In the genomic region with DNA sequence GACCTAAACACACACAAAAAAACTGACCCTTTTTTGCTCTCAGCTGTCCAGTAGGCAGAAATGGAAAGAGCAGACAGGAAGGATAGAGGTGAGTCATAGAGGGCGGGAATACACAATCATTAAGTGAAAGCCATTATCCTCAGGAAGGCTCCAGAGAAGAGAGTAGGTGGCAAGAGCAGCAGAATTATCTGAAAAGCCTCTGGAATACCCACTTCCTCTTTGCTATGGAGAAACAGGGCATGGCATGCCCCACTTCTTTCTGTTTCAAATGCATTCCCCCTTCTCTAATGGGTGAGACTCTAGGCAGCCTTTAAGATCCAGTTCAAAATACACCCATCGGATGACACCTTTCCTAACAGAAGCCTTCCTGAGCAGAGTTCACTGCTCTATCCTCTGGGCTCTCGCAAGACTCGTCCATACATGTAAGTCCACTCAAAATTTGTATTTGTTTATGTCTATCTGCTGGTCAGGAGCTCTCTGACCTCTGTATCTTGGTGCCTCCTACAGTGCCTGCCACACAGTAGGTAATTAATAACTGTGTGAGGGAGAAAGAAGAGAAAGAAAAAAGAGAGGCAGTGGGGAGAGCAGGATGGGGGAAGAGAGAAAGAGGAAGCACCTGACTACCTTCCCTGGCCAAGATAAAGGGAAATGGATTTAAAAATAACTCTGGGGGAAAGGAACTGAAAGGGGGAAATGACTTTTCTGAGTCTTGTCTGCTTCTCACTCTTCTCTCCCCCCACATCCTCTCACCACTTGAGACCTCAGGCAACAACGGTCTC, we compare ENCODE assay signal across 6 cellular contexts. TPM values are rescaled to one million over a fixed set of nuclear protein-coding genes. Genes with fewer than 3 reads are reported as not detected.
A peak's percentile ranks its signal among the peaks of the same experiment; 100 is the strongest.
DNase-seq lines count a peak whose midpoint lies in the region; ATAC-seq, FAIRE-seq and TF ChIP-seq lines count a peak whose summit lies in the region.

No MANE protein-coding gene starts in this region.

- no peak for TF ChIP-seq CTCF in choroid plexus epithelial cell (conservative IDR thresholded peaks at IDR 0.05; ENCODE audit: low read depth, low read length)
- no peak for TF ChIP-seq CTCF in progenitor cell of endocrine pancreas (IDR thresholded peaks at IDR 0.05; ENCODE audit: unreplicated experiment)

- peak overlapping the region; percentile 38 for H3K4me2 ChIP-seq in Karpas-422 (ENCODE audit: low read depth, low read length, poor library complexity, severe bottlenecking)

- peak; percentile 66 to 69 for DNase-seq in AML-193 (lab: John Stamatoyannopoulos, UW)
- peak; percentile 62 for DNase-seq in Karpas-422
- DNase-seq in choroid plexus epithelial cell (ENCODE audit: low read depth): peak; percentile 69
- peak; percentile 83 for DNase-seq in small intestine
- DNase-seq in progenitor cell of endocrine pancreas (ENCODE audit: low spot score, unreplicated experiment): no peak

- H3K27me3 Mint-ChIP-seq in progenitor cell of endocrine pancreas: no peaks in the 10 kb centered on the region

- H3K4me3 ChIP-seq in Karpas-422 (ENCODE audit: low read length) (no peak overlapping the region), choroid plexus epithelial cell (ENCODE audit: low read depth, low read length) (no peak overlapping the region), small intestine (ENCODE audit: low read depth in 1 of 2, low read length in 2 of 2) (peak overlapping the region in 1 of 2 donors; percentile 2)

- no peaks in the 10 kb centered on the region for H3K9me2 ChIP-seq in Karpas-422 (replicated peaks; ENCODE audit: insufficient read depth, low read length)

- no peaks in the 10 kb centered on the region for H3K9me3 ChIP-seq in Karpas-422 (ENCODE audit: low read length)
- H3K9me3 ChIP-seq in small intestine (ENCODE audit: control insufficient read depth, low read depth): no peaks in the 10 kb centered on the region

- no peak overlapping the region for H3K27ac ChIP-seq in Karpas-422 (ENCODE audit: low read length)
- peak overlapping the region; percentile 28 to 74 for H3K27ac ChIP-seq in small intestine (ENCODE audit: low read depth in 1 of 2, low read length in 1 of 2)

- H3K27me3 ChIP-seq in Karpas-422 (ENCODE audit: low read length) (no peaks in the 10 kb centered on the region), small intestine (ENCODE audit: control insufficient read depth in 2 of 2, insufficient read depth in 2 of 2, low read length in 2 of 2) (no peaks in the 10 kb centered on the region)

- H3K9me3 Mint-ChIP-seq in progenitor cell of endocrine pancreas (ENCODE audit: low read depth): no peaks in the 10 kb centered on the region

- no peak for FAIRE-seq in small intestine (lab: Jason Lieb, UNC)

- peak overlapping the region; percentile 83; the same call in 1 of the 2 replicates for H2AFZ ChIP-seq in Karpas-422 (ENCODE audit: low read length)

- no peaks in the 10 kb centered on the region for H3K79me2 ChIP-seq in Karpas-422 (ENCODE audit: low read length)

- H3K9ac ChIP-seq in Karpas-422 (ENCODE audit: low read length): peak overlapping the region; percentile 45

- peak; percentile 85 for ATAC-seq in GM19455 (IDR thresholded peaks at IDR 0.05; ENCODE audit: unreplicated experiment)

- WGBS in small intestine, 3 donors: 45 to 46% (median 46%) methylated on average over 5 of the region's 5 CpGs

- H3K4me1 ChIP-seq in Karpas-422 (ENCODE audit: low read length): peaks cover 13% of the 10 kb centered on the region
- peaks cover 5 to 7% of the 10 kb centered on the region in 2 donors for H3K4me1 ChIP-seq in small intestine (ENCODE audit: control insufficient read depth in 2 of 2, insufficient read depth in 1 of 2, low read depth in 1 of 2, low read length in 1 of 2)

- no peaks in the 10 kb centered on the region for H3K36me3 ChIP-seq in Karpas-422 (ENCODE audit: insufficient read depth, low read length)
- H3K36me3 ChIP-seq in small intestine (ENCODE audit: control insufficient read depth in 2 of 2, insufficient read depth in 2 of 2, low read length in 2 of 2): no peaks in the 10 kb centered on the region

- H4K20me1 ChIP-seq in Karpas-422 (ENCODE audit: insufficient read depth, low read depth, low read length): no peaks in the 10 kb centered on the region

- H3K4me3 Mint-ChIP-seq in progenitor cell of endocrine pancreas (ENCODE audit: low read depth): no peak overlapping the region

- peaks cover 3% of the 10 kb centered on the region for H3K4me1 Mint-ChIP-seq in progenitor cell of endocrine pancreas (ENCODE audit: low read depth)

- no peaks in the 10 kb centered on the region for H3K36me3 Mint-ChIP-seq in progenitor cell of endocrine pancreas (ENCODE audit: insufficient read depth)

- H3K27ac Mint-ChIP-seq in progenitor cell of endocrine pancreas: no peak overlapping the region

RNA-seq across cellular contexts. Expression of gene KLHL33, which starts 8.5 kb away (rescaled TPM):
- total RNA-seq in Karpas-422 (2014; rRNA removed; shearing (Covaris generic); ENCODE audit: low replicate concordance): not detected in 2 replicates
- under 1 TPM in 2 of 3 donors, not detected in 1; under 0.01 to 0.07 TPM for polyA plus RNA-seq in small intestine
- total RNA-seq in progenitor cell of endocrine pancreas: 0.04 and 0.05 TPM in 2 replicates

RNA-seq across cellular contexts. Expression of gene TEP1, which starts 14.1 kb away (rescaled TPM):
- total RNA-seq in Karpas-422 (2014; rRNA removed; shearing (Covaris generic); ENCODE audit: low replicate concordance): 23.0 and 23.1 TPM in 2 replicates
- polyA plus RNA-seq in small intestine: 10 to 100 TPM; 32.9 to 87.4 (median 50.3) TPM
- 26.5 and 28.5 TPM in 2 replicates for total RNA-seq in progenitor cell of endocrine pancreas

RNA-seq across cellular contexts. Expression of gene OSGEP, which starts 27.2 kb away (rescaled TPM):
- 63.0 and 84.1 TPM in 2 replicates for total RNA-seq in Karpas-422 (2014; rRNA removed; shearing (Covaris generic); ENCODE audit: low replicate concordance)
- polyA plus RNA-seq in small intestine: 10 to 100 TPM; 38.6 to 45.8 (median 45.7) TPM
- 89.0 and 94.4 TPM in 2 replicates for total RNA-seq in progenitor cell of endocrine pancreas

RNA-seq across cellular contexts. Expression of gene APEX1, which starts 27.6 kb away (rescaled TPM):
- 97.8 and 118 TPM in 2 replicates for total RNA-seq in Karpas-422 (2014; rRNA removed; shearing (Covaris generic); ENCODE audit: low replicate concordance)
- 100 to 1,000 TPM; 122 to 203 (median 178) TPM for polyA plus RNA-seq in small intestine
- 309 and 322 TPM in 2 replicates for total RNA-seq in progenitor cell of endocrine pancreas

RNA-seq across cellular contexts. Expression of gene PIP4P1, which starts 33.8 kb away (rescaled TPM):
- total RNA-seq in Karpas-422 (2014; rRNA removed; shearing (Covaris generic); ENCODE audit: low replicate concordance): 29.4 and 45.2 TPM in 2 replicates
- 10 to 100 TPM; 37.6 to 55.1 (median 53.7) TPM for polyA plus RNA-seq in small intestine
- 41.1 and 45.6 TPM in 2 replicates for total RNA-seq in progenitor cell of endocrine pancreas
